ENCODE assay signal across 26 cellular contexts in genomic region chr20:51136326-51136725, GRCh38.
A peak's percentile ranks its signal among the peaks of the same experiment; 100 is the strongest.
DNase-seq lines count a peak whose midpoint lies in the region; ATAC-seq, FAIRE-seq and TF ChIP-seq lines count a peak whose summit lies in the region.
"Had no signal": no experiment of that assay in that cellular context is flagged by ENCODE, and none has a peak within 500 bp of the region (broad histone marks: within the 10 kb centered on the region; RNA-seq: fewer than 3 reads in every experiment).

No MANE protein-coding gene starts in this region.

- no peak overlapping the region for H3K4ac ChIP-seq in H9 (ENCODE audit: low read depth, low read length)

- no peaks in the 10 kb centered on the region for H3K79me1 ChIP-seq in H9 (ENCODE audit: insufficient read depth, low read depth, low read length, poor library complexity, severe bottlenecking)

- H2AFZ ChIP-seq in H9 (ENCODE audit: low read length) (no peak overlapping the region), PC-3 (ENCODE audit: low read length) (no peak overlapping the region), endothelial cell of umbilical vein (ENCODE audit: low read depth, low read length) (no peak overlapping the region), PC-9 (no peak overlapping the region)

- H4K20me1 ChIP-seq in H9 (ENCODE audit: control insufficient read depth, insufficient read depth, insufficient read length) (no peaks in the 10 kb centered on the region), PC-3 (ENCODE audit: low read length) (no peaks in the 10 kb centered on the region), endothelial cell of umbilical vein (replicated peaks; ENCODE audit: control insufficient read depth, extremely low read depth, insufficient read depth, low read length) (no peaks in the 10 kb centered on the region), PC-9 (ENCODE audit: insufficient read depth) (no peaks in the 10 kb centered on the region)

- no peaks in the 10 kb centered on the region for H3K27me3 Mint-ChIP-seq in H9 (ENCODE audit: low read depth)

- H3K79me2 ChIP-seq in H9 (ENCODE audit: insufficient read depth, low read length) (no peaks in the 10 kb centered on the region), PC-3 (ENCODE audit: low read length) (no peaks in the 10 kb centered on the region), endothelial cell of umbilical vein (ENCODE audit: control insufficient read depth, insufficient read depth, low read length) (no peaks in the 10 kb centered on the region), PC-9 (ENCODE audit: low read depth) (no peaks in the 10 kb centered on the region)

- no peak overlapping the region for H2BK12ac ChIP-seq in H9 (ENCODE audit: insufficient read length, low read depth, low read length)

- no peak overlapping the region for H2BK5ac ChIP-seq in H9 (ENCODE audit: insufficient read length, low read length)

- POLR2A ChIA-PET in PC-3 (lab: Charles Lee; ENCODE audit: unreplicated experiment) (no interaction called here), endothelial cell of umbilical vein (lab: Charles Lee) (no interaction called here), PC-9 (lab: Charles Lee; ENCODE audit: unreplicated experiment) (no interaction called here)

- no peak overlapping the region for H3K14ac ChIP-seq in H9 (ENCODE audit: insufficient read depth, low read length)

- peaks cover 0 to 2% of the 10 kb centered on the region in 2 experiments; a peak in 2 of 5 replicates for H3K9me3 Mint-ChIP-seq in H9
- H3K9me3 Mint-ChIP-seq: activated T-cell treated with anti-CD3 and anti-CD28 coated beads, Interleukin-2, amount 50 U/mL, for 72 hours; neural crest cell; stimulated activated memory B cell treated with anti-CD40 and anti-IgM and Interleukin-4, amounts not matched to agents 10 μg/mL and 1 μg/mL and 100 μg/mL, for 72 hours had no signal

- no peak overlapping the region for H4K8ac ChIP-seq in H9 (replicated peaks; ENCODE audit: insufficient read length, low read depth, low read length)

- H3K9me3 ChIP-seq in H9 (ENCODE audit: control insufficient read depth, low read depth, low read length) (no peaks in the 10 kb centered on the region), PC-3 (ENCODE audit: low read length) (no peaks in the 10 kb centered on the region), endothelial cell of umbilical vein (replicated peaks; ENCODE audit: control insufficient read depth, insufficient read depth, low read length) (no peaks in the 10 kb centered on the region), pancreas (no peaks in the 10 kb centered on the region), PC-9 (ENCODE audit: insufficient read depth, low read depth) (no peaks in the 10 kb centered on the region)
- H3K9me3 ChIP-seq: suprapubic skin had no signal

- H4K91ac ChIP-seq in H9 (ENCODE audit: insufficient read length, low read depth, low read length): no peak overlapping the region

- FAIRE-seq in endothelial cell of umbilical vein (lab: Jason Lieb, UNC) (no peak), pancreas (lab: Jason Lieb, UNC) (peak; percentile 75)

- H3K9ac ChIP-seq in H9 (ENCODE audit: extremely low read depth, insufficient read length, low read length) (no peak overlapping the region), PC-3 (ENCODE audit: low read length) (no peak overlapping the region), endothelial cell of umbilical vein (replicated peaks; ENCODE audit: extremely low read depth, insufficient read depth, low read length) (no peak overlapping the region)

- no peak for TF ChIP-seq POLR2A in endothelial cell of umbilical vein (IDR thresholded peaks at IDR 0.05; ENCODE audit: low read depth, low read length)

- dilution Hi-C loops in endothelial cell of umbilical vein (cut with MboI; ENCODE audit: extremely low pct_ligation_motif_present, low sequenced_read_pairs): no loop called here

- H2BK20ac ChIP-seq in H9 (ENCODE audit: low read depth, low read length, poor library complexity, severe bottlenecking): no peak overlapping the region

- H3K36me3 ChIP-seq in PC-3 (ENCODE audit: low read depth, low read length) (no peaks in the 10 kb centered on the region), endothelial cell of umbilical vein (ENCODE audit: control insufficient read depth in 2 of 2, extremely low read depth in 1 of 2, insufficient read depth in 2 of 2, low read length in 2 of 2) (no peaks in the 10 kb centered on the region), pancreas (no peaks in the 10 kb centered on the region), PC-9 (ENCODE audit: low read depth) (no peaks in the 10 kb centered on the region)
- H3K36me3 ChIP-seq: suprapubic skin had no signal

- no peak overlapping the region for H3T11ph ChIP-seq in H9 (ENCODE audit: low read length)

- no peaks in the 10 kb centered on the region for H3K4me1 Mint-ChIP-seq in H9
- H3K4me1 Mint-ChIP-seq: stimulated activated memory B cell treated with anti-CD40 and anti-IgM and Interleukin-4, amounts not matched to agents 10 μg/mL and 1 μg/mL and 100 μg/mL, for 72 hours had no signal

- no peak overlapping the region for H3K4me3 Mint-ChIP-seq in H9
- H3K4me3 Mint-ChIP-seq: activated T-cell treated with anti-CD3 and anti-CD28 coated beads, Interleukin-2, amount 50 U/mL, for 72 hours; B cell; neural crest cell; stimulated activated memory B cell treated with anti-CD40 and anti-IgM and Interleukin-4, amounts not matched to agents 10 μg/mL and 1 μg/mL and 100 μg/mL, for 72 hours had no signal

- ATAC-seq in PC-3 (peak; percentile 38; the same call in 1 of the 2 replicates), pancreas (no peak), GM21515 (IDR thresholded peaks at IDR 0.05; ENCODE audit: unreplicated experiment) (no peak)
- ATAC-seq: activated T-cell treated with anti-CD3 and anti-CD28 coated beads, Interleukin-2, amount 50 U/mL, for 72 hours; HCT116; stimulated activated memory B cell treated with anti-CD40 and anti-IgM and Interleukin-4, amounts not matched to agents 10 μg/mL and 1 μg/mL and 100 μg/mL, for 72 hours had no signal

- H2BK120ac ChIP-seq in H9 (ENCODE audit: low read depth, low read length, poor library complexity, severe bottlenecking): no peak overlapping the region

- H3K56ac ChIP-seq in H9 (ENCODE audit: insufficient read length, low read depth, low read length): no peak overlapping the region

- no peak overlapping the region for H2AK5ac ChIP-seq in H9 (ENCODE audit: insufficient read length, low read length)

- no peaks in the 10 kb centered on the region for H3K36me3 Mint-ChIP-seq in H9 (ENCODE audit: insufficient read depth in 1 of 3, low read depth in 3 of 3)
- H3K36me3 Mint-ChIP-seq: stimulated activated memory B cell treated with anti-CD40 and anti-IgM and Interleukin-4, amounts not matched to agents 10 μg/mL and 1 μg/mL and 100 μg/mL, for 72 hours had no signal

- no peak overlapping the region for H3K27ac Mint-ChIP-seq in H9
- H3K27ac Mint-ChIP-seq: activated T-cell treated with anti-CD3 and anti-CD28 coated beads, Interleukin-2, amount 50 U/mL, for 72 hours; B cell; stimulated activated memory B cell treated with anti-CD40 and anti-IgM and Interleukin-4, amounts not matched to agents 10 μg/mL and 1 μg/mL and 100 μg/mL, for 72 hours had no signal

- H3K27ac ChIP-seq in H9 (ENCODE audit: insufficient read length, low read depth, low read length) (no peak overlapping the region), PC-3 (ENCODE audit: low read length) (no peak overlapping the region), endothelial cell of umbilical vein (ENCODE audit: insufficient read depth, low read depth, low read length) (no peak overlapping the region), pancreas (no peak overlapping the region), PC-9 (no peak overlapping the region)
- H3K27ac ChIP-seq: HL-60, suprapubic skin had no signal

- no peak overlapping the region for H2BK15ac ChIP-seq in H9 (ENCODE audit: low read depth, low read length)

- H3K4me2 ChIP-seq in H9 (ENCODE audit: insufficient read depth, insufficient read length, low read length) (no peak overlapping the region), PC-3 (ENCODE audit: low read length) (0 out of 2 replicates have a peak overlapping the region, but pooled peaks have one; percentile 4), endothelial cell of umbilical vein (ENCODE audit: insufficient read depth, low read length) (no peak overlapping the region), PC-9 (no peak overlapping the region)

- H3F3A ChIP-seq in PC-3 (ENCODE audit: low read length, unreplicated experiment) (no peaks in the 10 kb centered on the region), PC-9 (ENCODE audit: insufficient read depth, low read depth) (no peaks in the 10 kb centered on the region)

- DNase-seq in H9 (peak; percentile 4), PC-3 (peak; percentile 38), endothelial cell of umbilical vein (ENCODE audit: low read depth, low spot score) (peak; percentile 40), pancreas (no peak), NCI-H446 treated with DMSO at 0.1 percent for 48 hours (lab: John Stamatoyannopoulos, UW) (no peak), midbrain (lab: John Stamatoyannopoulos, UW) (no peak), PC-9 (no peak)
- DNase-seq: activated CD4-positive, alpha-beta T cell treated with anti-CD3 and anti-CD28 coated beads, Interleukin-2, amount 50 U/mL, for 1 hour; activated naive CD4-positive, alpha-beta T cell; activated T-cell treated with anti-CD3 and anti-CD28 coated beads, Interleukin-2, amount 50 U/mL, for 72 hours; NCI-H1092; NCI-H187; NCI-H2171; NCI-H524; right cardiac atrium; SHP77 treated with DMSO at 0.1 percent for 48 hours; stimulated activated CD4-positive, alpha-beta T cell treated with anti-CD3 and anti-CD28 coated beads, Interleukin-12 subunit alpha, Interleukin-12 subunit beta, amount 100 ng/mL, for 4 hours; stimulated activated CD4-positive, alpha-beta T cell treated with anti-CD3 and anti-CD28 coated beads, Interleukin-4, amount 100 ng/mL, for 24 hours had no signal

- H3K27me3 ChIP-seq in H9 (ENCODE audit: insufficient read depth, low read length) (no peaks in the 10 kb centered on the region), PC-3 (ENCODE audit: low read length) (no peaks in the 10 kb centered on the region), endothelial cell of umbilical vein (ENCODE audit: control insufficient read depth in 2 of 2, insufficient read depth in 2 of 2, low read length in 2 of 2) (peaks cover 0 to 3% of the 10 kb centered on the region in 2 experiments), pancreas (no peaks in the 10 kb centered on the region), PC-9 (ENCODE audit: insufficient read depth, low read depth) (no peaks in the 10 kb centered on the region)
- H3K27me3 ChIP-seq: suprapubic skin had no signal

- H3K18ac ChIP-seq in H9 (ENCODE audit: insufficient read length, low read depth, low read length): no peak overlapping the region

- intact Hi-C loops in PC-3 (cut with micrococcal nuclease) (no loop called here), endothelial cell of umbilical vein (cut with micrococcal nuclease) (no loop called here), pancreas (cut with DNase I) (no loop called here), PC-9 (cut with micrococcal nuclease; ENCODE audit: unreplicated experiment) (no loop called here)

- BruUV-seq in PC-3 (replicated peaks; lab: Mats Ljungman, UMichigan): no TSS peak
- no TSS peak for BruUV-seq in endothelial cell of umbilical vein (replicated peaks; lab: Mats Ljungman, UMichigan)
- BruUV-seq in PC-9 (replicated peaks; lab: Mats Ljungman, UMichigan): no TSS peak

- H3K4me1 ChIP-seq in H9 (ENCODE audit: insufficient read depth, low read length): no peaks in the 10 kb centered on the region
- H3K4me1 ChIP-seq in PC-3 (ENCODE audit: insufficient read depth, low read length): 0 out of 2 replicates have a peak, but pooled peaks cover 11% of the 10 kb centered on the region
- H3K4me1 ChIP-seq in endothelial cell of umbilical vein (ENCODE audit: control insufficient read depth, extremely low read depth, insufficient read depth, low read length): no peaks in the 10 kb centered on the region
- no peaks in the 10 kb centered on the region for H3K4me1 ChIP-seq in pancreas
- peaks cover 5% of the 10 kb centered on the region; the same call in 1 of the 2 replicates for H3K4me1 ChIP-seq in PC-9 (replicated peaks; ENCODE audit: insufficient read depth)
- H3K4me1 ChIP-seq: suprapubic skin had no signal

- H3K9me1 ChIP-seq in endothelial cell of umbilical vein (replicated peaks; ENCODE audit: control insufficient read depth, extremely low read depth, insufficient read depth, low read length): no peaks in the 10 kb centered on the region

- H3K4me3 ChIP-seq in PC-3 (ENCODE audit: low read length): no peak overlapping the region
- H3K4me3 ChIP-seq in endothelial cell of umbilical vein (replicated peaks in 1 of 3; ENCODE audit: insufficient read depth in 1 of 3, low read depth in 1 of 3, low read length in 3 of 3): no peak overlapping the region
- H3K4me3 ChIP-seq in pancreas: no peak overlapping the region
- H3K4me3 ChIP-seq in PC-9: no peak overlapping the region
- H3K4me3 ChIP-seq: lung, suprapubic skin had no signal

- TF ChIP-seq CTCF in H9 (conservative IDR thresholded peaks at IDR 0.05): no peak
- TF ChIP-seq CTCF in PC-3 (conservative IDR thresholded peaks at IDR 0.05; ENCODE audit: low read depth, low read length): no peak
- TF ChIP-seq CTCF in endothelial cell of umbilical vein (IDR thresholded peaks at IDR 0.05; ENCODE audit: extremely low read depth in 1 of 2, insufficient read depth in 1 of 2, low read depth in 1 of 2, low read length in 2 of 2): no peak
- no peak for TF ChIP-seq CTCF in pancreas (IDR thresholded peaks at IDR 0.05)
- no peak for TF ChIP-seq CTCF in PC-9 (conservative IDR thresholded peaks at IDR 0.05)

- no peak overlapping the region for H3K23ac ChIP-seq in H9 (ENCODE audit: insufficient read length, low read depth, low read length)

- no peaks in the 10 kb centered on the region for H3K23me2 ChIP-seq in H9 (ENCODE audit: insufficient read length, low read depth, low read length, poor library complexity, severe bottlenecking)

- no peaks in the 10 kb centered on the region for H3K9me2 ChIP-seq in PC-3 (replicated peaks; ENCODE audit: low read length)
- H3K9me2 ChIP-seq in PC-9 (ENCODE audit: insufficient read depth): no peaks in the 10 kb centered on the region

- H4K5ac ChIP-seq in H9 (ENCODE audit: insufficient read length, low read depth, low read length): no peak overlapping the region

- no CpG with 5 or more reads among the region's 3 CpGs for WGBS in H9 (ENCODE audit: extremely low coverage, insufficient read length, low lambda C conversion rate)
- 54 to 56% methylated on average over 3 of the region's 3 CpGs for WGBS in pancreas, 2 donors

- CTCF ChIA-PET in PC-3 (lab: Charles Lee) (no interaction called here), endothelial cell of umbilical vein (lab: Charles Lee) (interaction anchor here (0.6 kb wide), 1 partner anchor 12 kb away, joined by 3 read pairs; no protein-coding TSS in a partner anchor), PC-9 (lab: Charles Lee) (no interaction called here)

Comparison
In these comparisons a context has a peak if more than half of its experiments do, and no peak if none do; other contexts are left out.
1. DNase-seq: peak in H9 (single experiment), PC-3 (single experiment) and endothelial cell of umbilical vein (single experiment); none in pancreas (0 of 6), NCI-H446 treated with DMSO at 0.1 percent for 48 hours (single experiment), midbrain (single experiment) and PC-9 (0 of 2).